8 cellular contexts compared by ENCODE assay signal in the genomic region with DNA sequence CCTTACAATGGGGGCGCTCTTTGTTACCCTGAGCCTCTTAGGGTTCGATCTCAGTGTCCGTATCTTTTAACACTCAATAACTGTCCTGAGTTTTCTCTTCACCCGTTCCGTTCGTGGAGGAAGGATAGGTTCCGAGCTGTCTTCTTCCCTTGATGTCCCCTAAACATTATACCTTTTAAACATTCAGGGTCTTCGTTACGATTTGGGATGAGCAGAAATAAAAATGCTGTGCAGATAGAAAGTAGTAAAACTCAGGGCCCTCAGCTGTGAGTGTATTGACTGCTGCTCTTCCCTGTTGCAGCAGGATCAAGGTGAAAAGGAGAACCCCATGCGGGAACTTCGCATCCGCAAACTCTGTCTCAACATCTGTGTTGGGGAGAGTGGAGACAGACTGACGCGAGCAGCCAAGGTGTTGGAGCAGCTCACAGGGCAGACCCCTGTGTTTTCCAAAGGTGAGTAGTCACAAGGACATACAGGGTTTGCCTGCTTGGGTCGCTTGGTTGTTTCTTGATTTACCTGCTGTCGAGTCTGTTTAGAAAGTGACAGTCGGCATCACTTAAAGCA. TPM values are rescaled to one million over a fixed set of nuclear protein-coding genes. Genes with fewer than 3 reads are reported as not detected.
A peak's percentile ranks its signal among the peaks of the same experiment; 100 is the strongest.
DNase-seq lines count a peak whose midpoint lies in the region; ATAC-seq, FAIRE-seq and TF ChIP-seq lines count a peak whose summit lies in the region.

No MANE protein-coding gene starts in this region.

- H3K27me3 ChIP-seq in GM06990 (replicated peaks; ENCODE audit: control insufficient read depth, insufficient read depth, low read length) (no peaks in the 10 kb centered on the region), PC-9 (ENCODE audit: insufficient read depth, low read depth) (no peaks in the 10 kb centered on the region), endothelial cell of umbilical vein (ENCODE audit: control insufficient read depth in 2 of 2, insufficient read depth in 2 of 2, low read length in 2 of 2) (no peaks in the 10 kb centered on the region), pancreas (no peaks in the 10 kb centered on the region)

- H3K79me2 ChIP-seq in PC-9 (ENCODE audit: low read depth) (peaks cover 59% of the 10 kb centered on the region), endothelial cell of umbilical vein (ENCODE audit: control insufficient read depth, insufficient read depth, low read length) (peaks cover 57% of the 10 kb centered on the region)

- peaks cover 37% of the 10 kb centered on the region; the same call in 1 of the 2 replicates for H3F3A ChIP-seq in PC-9 (ENCODE audit: insufficient read depth, low read depth)

- DNase-seq in GM06990 (ENCODE audit: extremely low read depth, insufficient read length) (peak; percentile 10), PC-9 (no peak), endothelial cell of umbilical vein (ENCODE audit: low read depth, low spot score) (no peak), pancreas (no peak), DMS153 treated with DMSO at 0.1 percent for 48 hours (lab: John Stamatoyannopoulos, UW; ENCODE audit: unreplicated experiment) (no peak), 8988T (no peak), glomerular visceral epithelial cell (ENCODE audit: extremely low spot score) (no peak)

- no peaks in the 10 kb centered on the region for H3K9me2 ChIP-seq in PC-9 (ENCODE audit: insufficient read depth)

- dilution Hi-C loops in endothelial cell of umbilical vein (cut with MboI; ENCODE audit: extremely low pct_ligation_motif_present, low sequenced_read_pairs): no loop called here

- no peak for TF ChIP-seq POLR2A in endothelial cell of umbilical vein (IDR thresholded peaks at IDR 0.05; ENCODE audit: low read depth, low read length)

- FAIRE-seq in endothelial cell of umbilical vein (lab: Jason Lieb, UNC) (peak; percentile 72), pancreas (lab: Jason Lieb, UNC) (no peak)

- TF ChIP-seq CTCF in GM06990 (IDR thresholded peaks at IDR 0.05; ENCODE audit: insufficient read depth, low read length, poor library complexity, severe bottlenecking) (no peak), PC-9 (conservative IDR thresholded peaks at IDR 0.05) (no peak), endothelial cell of umbilical vein (IDR thresholded peaks at IDR 0.05; ENCODE audit: extremely low read depth in 1 of 2, insufficient read depth in 1 of 2, low read depth in 1 of 2, low read length in 2 of 2) (no peak), pancreas (IDR thresholded peaks at IDR 0.05) (no peak)

- H3K9ac ChIP-seq in endothelial cell of umbilical vein (replicated peaks; ENCODE audit: extremely low read depth, insufficient read depth, low read length): peak overlapping the region; percentile 93

- BruUV-seq in PC-9 (replicated peaks; lab: Mats Ljungman, UMichigan) (no TSS peak), endothelial cell of umbilical vein (replicated peaks; lab: Mats Ljungman, UMichigan) (no TSS peak)

- peak in 1 of 4 donors; percentile 5 for ATAC-seq in pancreas
- ATAC-seq in GM18873 (IDR thresholded peaks at IDR 0.05; ENCODE audit: low FRiP score, unreplicated experiment): no peak

- WGBS in pancreas, 2 donors: 2 to 4% methylated on average over 17 of the region's 17 CpGs

- H3K4me2 ChIP-seq in PC-9 (peak overlapping the region; percentile 89), endothelial cell of umbilical vein (ENCODE audit: insufficient read depth, low read length) (peak overlapping the region; percentile 97)

- POLR2A ChIA-PET in PC-9 (lab: Charles Lee; ENCODE audit: unreplicated experiment): interaction anchor here (0.5 to 0.7 kb wide), 2 partner anchors 51 to 177 kb away, joined by 3 to 4 read pairs; a partner anchor contains a TSS
- POLR2A ChIA-PET in endothelial cell of umbilical vein (lab: Charles Lee): interaction anchor here (1.2 kb wide), 1 partner anchor 87 kb away, joined by 7 read pairs; no protein-coding TSS in a partner anchor

- no peaks in the 10 kb centered on the region for H3K9me1 ChIP-seq in endothelial cell of umbilical vein (replicated peaks; ENCODE audit: control insufficient read depth, extremely low read depth, insufficient read depth, low read length)

- H3K9me3 ChIP-seq in PC-9 (ENCODE audit: insufficient read depth, low read depth) (no peaks in the 10 kb centered on the region), endothelial cell of umbilical vein (replicated peaks; ENCODE audit: control insufficient read depth, insufficient read depth, low read length) (no peaks in the 10 kb centered on the region), pancreas (no peaks in the 10 kb centered on the region)

- intact Hi-C loops in PC-9 (cut with micrococcal nuclease; ENCODE audit: unreplicated experiment) (loop anchor here (5.0 kb wide), 1 partner anchor 50 kb away; a partner anchor contains a TSS), endothelial cell of umbilical vein (cut with micrococcal nuclease) (loop anchor here (2.0 kb wide), 1 partner anchor 138 kb away; no protein-coding TSS in a partner anchor), pancreas (cut with DNase I) (loop anchor here in 1 of 3 donors (10.0 kb wide), 1 partner anchor 52 kb away; a partner anchor contains a TSS)

- H3K27ac ChIP-seq in PC-9 (peak overlapping the region; percentile 93), endothelial cell of umbilical vein (ENCODE audit: insufficient read depth, low read depth, low read length) (peak overlapping the region; percentile 77), pancreas (peak overlapping the region in 2 of 4 donors; percentile 73 to 85)

- H3K36me3 ChIP-seq in GM06990 (ENCODE audit: control insufficient read depth, insufficient read depth, low read length): peaks cover 21% of the 10 kb centered on the region
- peaks cover 36% of the 10 kb centered on the region for H3K36me3 ChIP-seq in PC-9 (ENCODE audit: low read depth)
- peaks cover 32 to 33% of the 10 kb centered on the region in 2 experiments for H3K36me3 ChIP-seq in endothelial cell of umbilical vein (ENCODE audit: control insufficient read depth in 2 of 2, extremely low read depth in 1 of 2, insufficient read depth in 2 of 2, low read length in 2 of 2)
- peaks cover 0 to 32% (median 24%) of the 10 kb centered on the region in 3 donors for H3K36me3 ChIP-seq in pancreas

- peaks cover 49% of the 10 kb centered on the region for H4K20me1 ChIP-seq in PC-9 (ENCODE audit: insufficient read depth)
- peaks cover 3% of the 10 kb centered on the region for H4K20me1 ChIP-seq in endothelial cell of umbilical vein (replicated peaks; ENCODE audit: control insufficient read depth, extremely low read depth, insufficient read depth, low read length)

- no peak overlapping the region for H2AFZ ChIP-seq in PC-9
- no peak overlapping the region for H2AFZ ChIP-seq in endothelial cell of umbilical vein (ENCODE audit: low read depth, low read length)

- CTCF ChIA-PET in PC-9 (lab: Charles Lee): interaction anchor here (0.6 to 0.7 kb wide), 4 partner anchors 53 to 1259 kb away, joined by 3 to 11 read pairs (median 4); no protein-coding TSS in a partner anchor
- CTCF ChIA-PET in endothelial cell of umbilical vein (lab: Charles Lee): interaction anchor here (0.8 to 1.6 kb wide), 6 partner anchors 10 to 80 kb away, joined by 4 to 10 read pairs (median 6); a partner anchor contains a TSS

- H3K4me3 ChIP-seq in GM06990 (replicated peaks; ENCODE audit: low read depth, low read length) (peak overlapping the region; percentile 82), PC-9 (peak overlapping the region; percentile 97), endothelial cell of umbilical vein (replicated peaks in 1 of 3; ENCODE audit: insufficient read depth in 1 of 3, low read depth in 1 of 3, low read length in 3 of 3) (peak overlapping the region; percentile 70 to 96 (median 88)), pancreas (peak overlapping the region; percentile 62 to 93 (median 83))

- H3K4me1 ChIP-seq in PC-9 (replicated peaks; ENCODE audit: insufficient read depth) (peaks cover 25% of the 10 kb centered on the region), endothelial cell of umbilical vein (ENCODE audit: control insufficient read depth, extremely low read depth, insufficient read depth, low read length) (peaks cover 30% of the 10 kb centered on the region), pancreas (peaks cover 11 to 34% (median 17%) of the 10 kb centered on the region in 3 donors)

TF ChIP-seq in endothelial cell of umbilical vein, 7 proteins besides CTCF, POLR2A, EP300 and RAD21:
- no peak for TF ChIP-seq FOS (IDR thresholded peaks at IDR 0.05; ENCODE audit: borderline replicate concordance, insufficient read depth, low read length)
- no peak for TF ChIP-seq EZH2 (IDR thresholded peaks at IDR 0.05; ENCODE audit: borderline replicate concordance, low read depth, low read length, severe bottlenecking)
- no peak for TF ChIP-seq MYC (IDR thresholded peaks at IDR 0.05; ENCODE audit: low read depth, low read length)
- TF ChIP-seq GATA2 (IDR thresholded peaks at IDR 0.05; ENCODE audit: insufficient read depth, insufficient read length, low read depth, low read length): no peak
- no peak for TF ChIP-seq JUN (IDR thresholded peaks at IDR 0.05; ENCODE audit: borderline replicate concordance, insufficient read depth, insufficient read length, low read depth)
TF ChIP-seq in endothelial cell of umbilical vein: peak in this region for 0.

RNA-seq across cellular contexts. Expression of a gene that starts 0.8 kb away (rescaled TPM):
- 1,015 and 1,205 TPM in 2 replicates for total RNA-seq in PC-9 (2021)
- total RNA-seq in endothelial cell of umbilical vein: 1,084 and 1,169 TPM in 2 replicates
- polyA plus RNA-seq in endothelial cell of umbilical vein: 656 and 861 TPM in 2 replicates
- polyA plus RNA-seq in endothelial cell of umbilical vein (2011; cell fraction: cytosol; rRNA removed): 1,857 and 2,097 TPM in 2 replicates
- 491 and 654 TPM in 2 replicates for polyA plus RNA-seq in endothelial cell of umbilical vein (2011; cell fraction: nucleus; rRNA removed)
- 2,376 and 2,717 TPM in 2 replicates for polyA plus RNA-seq in endothelial cell of umbilical vein (2012)
- polyA minus RNA-seq in endothelial cell of umbilical vein: 532 and 552 TPM in 2 replicates
- polyA minus RNA-seq in endothelial cell of umbilical vein (2011; cell fraction: cytosol; rRNA and poly(A)+ RNA removed): 533 TPM
- 123 and 143 TPM in 2 replicates for polyA minus RNA-seq in endothelial cell of umbilical vein (2011; cell fraction: nucleus; rRNA and poly(A)+ RNA removed)
- 100 to 1,000 TPM; 511 to 819 (median 681) TPM for total RNA-seq in pancreas
- polyA plus RNA-seq in pancreas: 1,000 to 10,000 TPM; 1,351 to 1,484 TPM

RNA-seq across cellular contexts. Expression of a gene that starts 50.9 kb away (rescaled TPM):
- total RNA-seq in PC-9 (2021) (26.2 and 26.4 TPM in 2 replicates), endothelial cell of umbilical vein (41.0 and 42.6 TPM in 2 replicates), pancreas (10 to 100 TPM; 23.5 to 33.9 (median 27.0) TPM)
- polyA plus RNA-seq in endothelial cell of umbilical vein (10.8 and 11.9 TPM in 2 replicates), pancreas (10 to 100 TPM; 10.6 to 13.8 TPM)
- polyA plus RNA-seq in endothelial cell of umbilical vein (2011; cell fraction: cytosol; rRNA removed): 16.0 and 17.0 TPM in 2 replicates
- polyA plus RNA-seq in endothelial cell of umbilical vein (2011; cell fraction: nucleus; rRNA removed): 27.4 and 29.5 TPM in 2 replicates
- 17.3 and 31.8 TPM in 2 replicates for polyA plus RNA-seq in endothelial cell of umbilical vein (2012)
- 16.6 and 17.9 TPM in 2 replicates for polyA minus RNA-seq in endothelial cell of umbilical vein
- polyA minus RNA-seq in endothelial cell of umbilical vein (2011; cell fraction: cytosol; rRNA and poly(A)+ RNA removed): 23.2 TPM
- 9.1 and 10.1 TPM in 2 replicates for polyA minus RNA-seq in endothelial cell of umbilical vein (2011; cell fraction: nucleus; rRNA and poly(A)+ RNA removed)
